8 cellular contexts compared by ENCODE assay signal in genomic region chr14:95318870-95319311, GRCh38. TPM values are rescaled to one million over a fixed set of nuclear protein-coding genes. Genes with fewer than 3 reads are reported as not detected.
A peak's percentile ranks its signal among the peaks of the same experiment; 100 is the strongest.
DNase-seq lines count a peak whose midpoint lies in the region; ATAC-seq and TF ChIP-seq lines count a peak whose summit lies in the region.

No MANE protein-coding gene starts in this region.

- H3K4me1 ChIP-seq in right cardiac atrium (ENCODE audit: control insufficient read depth, insufficient read depth, low read length) (peaks cover 2% of the 10 kb centered on the region), skeletal muscle tissue (ENCODE audit: control insufficient read depth in 3 of 3, insufficient read depth in 3 of 3, low read length in 3 of 3) (peaks cover 4 to 32% (median 23%) of the 10 kb centered on the region in 3 donors)

- no peaks in the 10 kb centered on the region for H3K9me3 Mint-ChIP-seq in activated B cell treated with CpG ODN at 0.5 μM for 24 hours

- CTCF ChIA-PET in activated B cell treated with CpG ODN at 0.5 μM for 24 hours (lab: Charles Lee) = interaction anchor here (1.0 to 2.6 kb wide), 2 partner anchors 9 to 43 kb away, joined by 4 to 12 read pairs; no protein-coding TSS in a partner anchor

- ATAC-seq in GM21447 (IDR thresholded peaks at IDR 0.05; ENCODE audit: unreplicated experiment) (peak; percentile 2), activated B cell treated with CpG ODN at 0.5 μM for 24 hours (ENCODE audit: low read depth) (peak; percentile 5), right cardiac atrium (no peak), GM21360 (IDR thresholded peaks at IDR 0.05; ENCODE audit: unreplicated experiment) (no peak), HG03280 (IDR thresholded peaks at IDR 0.05; ENCODE audit: unreplicated experiment) (no peak), GM18520 (IDR thresholded peaks at IDR 0.05; ENCODE audit: unreplicated experiment) (no peak)

- intact Hi-C loops in activated B cell treated with CpG ODN at 0.5 μM for 24 hours (cut with micrococcal nuclease) (loop anchor here (1.0 to 10.0 kb wide), 5 partner anchors 8 to 160 kb away; no protein-coding TSS in a partner anchor), right cardiac atrium (cut with DNase I) (no loop called here)

- H3K27ac ChIP-seq in right cardiac atrium (ENCODE audit: low read length) (no peak overlapping the region), skeletal muscle tissue (ENCODE audit: low read depth, low read length) (peak overlapping the region; percentile 47)

- POLR2A ChIA-PET in activated B cell treated with CpG ODN at 0.5 μM for 24 hours (lab: Charles Lee) = interaction anchor here (0.7 to 2.5 kb wide), 7 partner anchors 9 to 161 kb away, joined by 3 to 13 read pairs (median 4); partner anchors contain the start of gene DICER1

- peak overlapping the region; percentile 53 to 75 (median 65) for H3K9ac ChIP-seq in skeletal muscle tissue (ENCODE audit: low read depth in 1 of 3, low read length in 3 of 3)

- peak overlapping the region; percentile 87 for H3K4me3 Mint-ChIP-seq in activated B cell treated with CpG ODN at 0.5 μM for 24 hours

- no peaks in the 10 kb centered on the region for H3K27me3 ChIP-seq in right cardiac atrium (ENCODE audit: control insufficient read depth, insufficient read depth)
- H3K27me3 ChIP-seq in skeletal muscle tissue (ENCODE audit: control insufficient read depth in 3 of 3, insufficient read depth in 3 of 3, low read length in 3 of 3) = no peaks in the 10 kb centered on the region

- H3K36me3 ChIP-seq in skeletal muscle tissue (ENCODE audit: control insufficient read depth in 3 of 3, insufficient read depth in 3 of 3, low read length in 3 of 3) = no peaks in the 10 kb centered on the region

- H3K9me3 ChIP-seq in right cardiac atrium (ENCODE audit: control insufficient read depth, low read length) (no peaks in the 10 kb centered on the region), skeletal muscle tissue (ENCODE audit: control insufficient read depth in 3 of 3, low read length in 3 of 3) (no peaks in the 10 kb centered on the region)

- no peaks in the 10 kb centered on the region for H3K27me3 Mint-ChIP-seq in activated B cell treated with CpG ODN at 0.5 μM for 24 hours

- no peak for TF ChIP-seq CTCF in activated B cell treated with CpG ODN at 0.5 μM for 24 hours (IDR thresholded peaks at IDR 0.05)

- H3K36me3 Mint-ChIP-seq in activated B cell treated with CpG ODN at 0.5 μM for 24 hours (ENCODE audit: low read depth) = no peaks in the 10 kb centered on the region

- peak overlapping the region; percentile 58 for H3K4me3 ChIP-seq in right cardiac atrium (ENCODE audit: low read length)
- peak overlapping the region; percentile 59 to 78 (median 74) for H3K4me3 ChIP-seq in skeletal muscle tissue (ENCODE audit: low read length in 3 of 3)

- peaks cover 34% of the 10 kb centered on the region for H3K4me1 Mint-ChIP-seq in activated B cell treated with CpG ODN at 0.5 μM for 24 hours

- DNase-seq in activated B cell treated with CpG ODN at 0.5 μM for 24 hours (no peak), right cardiac atrium (no peak), DMS114 treated with DMSO at 0.1 percent for 48 hours (lab: John Stamatoyannopoulos, UW; ENCODE audit: unreplicated experiment) (no peak)

- 20% methylated on average over 15 of the region's 15 CpGs for WGBS in right cardiac atrium

- H3K27ac Mint-ChIP-seq in activated B cell treated with CpG ODN at 0.5 μM for 24 hours = peak overlapping the region; percentile 75

RNA-seq across cellular contexts. Expression of gene CLMN, which starts 0.8 kb away (rescaled TPM):
- total RNA-seq in activated B cell treated with CpG ODN at 0.5 μM for 24 hours = 23.4 and 23.9 TPM in 2 replicates
- 1 to 10 TPM; 6.4 to 9.1 (median 7.4) TPM for total RNA-seq in right cardiac atrium
- 3.1 TPM for polyA plus RNA-seq in right cardiac atrium
- 2.1 TPM for total RNA-seq in skeletal muscle tissue

Comparison
In these comparisons a context has a peak if more than half of its experiments do, and no peak if none do; other contexts are left out.
1. ATAC-seq: peak in GM21447 (single experiment) and activated B cell treated with CpG ODN at 0.5 μM for 24 hours (single experiment); none in right cardiac atrium (0 of 2), GM21360 (single experiment), HG03280 (single experiment) and GM18520 (single experiment).